In the genomic region with DNA sequence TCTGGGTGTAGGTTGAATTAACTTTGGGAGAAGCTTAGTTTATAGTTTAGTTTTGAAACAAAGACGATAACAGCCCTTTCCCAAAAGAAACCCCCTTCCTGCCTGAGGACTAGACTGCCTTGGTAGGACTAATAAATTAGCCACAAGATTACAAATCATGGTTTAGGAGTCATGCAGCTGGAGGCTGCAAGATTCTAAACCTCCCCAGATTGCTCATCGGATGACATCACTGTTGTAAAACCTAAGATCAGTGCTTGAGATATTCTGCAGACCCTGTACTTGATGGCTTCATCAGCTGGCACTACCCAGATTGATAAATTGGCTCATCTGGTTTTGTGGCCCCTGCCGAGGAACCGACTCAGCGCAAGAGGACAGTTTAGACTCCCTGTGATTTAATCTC, we compare ENCODE assay signal across 20 cellular contexts. TPM values are rescaled to one million over a fixed set of nuclear protein-coding genes. Genes with fewer than 3 reads are reported as not detected.
DNase-seq lines count a peak whose midpoint lies in the region; ATAC-seq and TF ChIP-seq lines count a peak whose summit lies in the region.
"Had no signal": no experiment of that assay in that cellular context is flagged by ENCODE, and none has a peak within 500 bp of the region (broad histone marks: within the 10 kb centered on the region; RNA-seq: fewer than 3 reads in every experiment).

No MANE protein-coding gene starts in this region.

- ATAC-seq in HG02642 (IDR thresholded peaks at IDR 0.05; ENCODE audit: poor library complexity, unreplicated experiment): no peak
- ATAC-seq in CD4-positive, alpha-beta T cell (ENCODE audit: poor library complexity): no peak
- ATAC-seq: gastroesophageal sphincter had no signal

- H3K4me3 ChIP-seq in AG04450 (ENCODE audit: low read depth, low read length): no peak overlapping the region
- H3K4me3 ChIP-seq in HEK293 (ENCODE audit: low read depth, low read length): no peak overlapping the region
- H3K4me3 ChIP-seq in fibroblast of the aortic adventitia (ENCODE audit: low read depth, low read length): no peak overlapping the region
- no peak overlapping the region for H3K4me3 ChIP-seq in tibial nerve
- H3K4me3 ChIP-seq: gastroesophageal sphincter, sigmoid colon, SK-N-MC had no signal

- POLR2A ChIA-PET in AG04450 (lab: Yijun Ruan, JAX): no interaction called here
- POLR2A ChIA-PET in HEK293 (lab: Yijun Ruan, JAX): no interaction called here
- POLR2A ChIA-PET in RWPE1 (lab: Yijun Ruan, JAX; ENCODE audit: low non-redundant PET): no interaction called here
- POLR2A ChIA-PET in CD4-positive, alpha-beta T cell (lab: Charles Lee): no interaction called here

- H3K27ac ChIP-seq in AG04450 (ENCODE audit: low read depth, low read length): peak overlapping the region; percentile 43
- H3K27ac ChIP-seq in HEK293 (ENCODE audit: extremely low read depth, low read depth, low read length): no peak overlapping the region
- H3K27ac ChIP-seq in RWPE1: no peak overlapping the region
- no peak overlapping the region for H3K27ac ChIP-seq in CD4-positive, alpha-beta T cell (ENCODE audit: low read depth, low read length)
- no peak overlapping the region for H3K27ac ChIP-seq in tibial nerve
- H3K27ac ChIP-seq: gastroesophageal sphincter, sigmoid colon, SK-N-MC, VCaP had no signal

- no peak for TF ChIP-seq CTCF in AG04450 (IDR thresholded peaks at IDR 0.05; ENCODE audit: low read depth, low read length)
- no peak for TF ChIP-seq CTCF in HEK293 (tag by site-specific recombination; IDR thresholded peaks at IDR 0.05)
- TF ChIP-seq CTCF in RWPE1 (conservative IDR thresholded peaks at IDR 0.05; ENCODE audit: low read depth): no peak
- TF ChIP-seq CTCF in fibroblast of the aortic adventitia (IDR thresholded peaks at IDR 0.05; ENCODE audit: insufficient read depth, low read length): no peak
- no peak for TF ChIP-seq CTCF in CD4-positive, alpha-beta T cell (IDR thresholded peaks at IDR 0.05)
- TF ChIP-seq CTCF in tibial nerve (IDR thresholded peaks at IDR 0.05): no peak

- H3K9me3 ChIP-seq in AG04450 (ENCODE audit: control insufficient read depth, insufficient read depth, low read length) (no peaks in the 10 kb centered on the region), HEK293 (ENCODE audit: control insufficient read depth, insufficient read depth, low read depth, low read length) (no peaks in the 10 kb centered on the region), tibial nerve (no peaks in the 10 kb centered on the region)
- no peaks in the 10 kb centered on the region for H3K9me3 ChIP-seq in CD4-positive, alpha-beta T cell (ENCODE audit: control insufficient read depth, low read length)
- H3K9me3 ChIP-seq: BE2C, gastroesophageal sphincter, sigmoid colon had no signal

- H3K27me3 Mint-ChIP-seq in CD4-positive, alpha-beta T cell: peaks cover 58% of the 10 kb centered on the region

- H3K9me3 Mint-ChIP-seq in CD4-positive, alpha-beta T cell: no peaks in the 10 kb centered on the region
- H3K9me3 Mint-ChIP-seq: memory B cell had no signal

- H3K36me3 Mint-ChIP-seq in CD4-positive, alpha-beta T cell (ENCODE audit: low read depth): no peaks in the 10 kb centered on the region
- H3K36me3 Mint-ChIP-seq: brain, memory B cell had no signal

- no peaks in the 10 kb centered on the region for H3K4me1 Mint-ChIP-seq in CD4-positive, alpha-beta T cell (ENCODE audit: low read depth)
- H3K4me1 Mint-ChIP-seq: memory B cell had no signal

- CTCF ChIA-PET in AG04450 (lab: Charles Lee): interaction anchor here (0.6 to 1.3 kb wide), 4 partner anchors 10 to 544 kb away, joined by 3 to 7 read pairs (median 4); no protein-coding TSS in a partner anchor
- CTCF ChIA-PET in HEK293 (lab: Yijun Ruan, JAX): interaction anchor here (0.8 kb wide), 1 partner anchor 30 kb away, joined by 3 read pairs; no protein-coding TSS in a partner anchor
- CTCF ChIA-PET in RWPE1 (lab: Yijun Ruan, JAX): interaction anchor here (1.0 kb wide), 1 partner anchor 10 kb away, joined by 3 read pairs; no protein-coding TSS in a partner anchor
- CTCF ChIA-PET in CD4-positive, alpha-beta T cell (lab: Charles Lee): no interaction called here

- intact Hi-C loops in CD4-positive, alpha-beta T cell (cut with DNase I, micrococcal nuclease): no loop called here

- no peak for TF ChIP-seq EP300 in tibial nerve (IDR thresholded peaks at IDR 0.05)

- WGBS in tibial nerve, 2 donors: 70 to 78% methylated on average over 5 of the region's 5 CpGs

- H3K4me3 Mint-ChIP-seq in CD4-positive, alpha-beta T cell: no peak overlapping the region
- H3K4me3 Mint-ChIP-seq: brain, memory B cell had no signal

- DNase-seq in AG04450 (ENCODE audit: low read depth, low spot score): peak; percentile 42
- peak; percentile 11 for DNase-seq in RWPE1 (ENCODE audit: low spot score)
- peak; percentile 38 for DNase-seq in fibroblast of the aortic adventitia (ENCODE audit: low read depth)
- no peak for DNase-seq in CD4-positive, alpha-beta T cell
- no peak for DNase-seq in activated CD4-positive, alpha-beta T cell treated with anti-CD3 and anti-CD28 coated beads, Interleukin-2, amount 50 U/mL, for 1 hour
- DNase-seq in tibial nerve (ENCODE audit: low spot score in 2 of 2): no peak
- DNase-seq: activated gamma-delta T cell; BE2C; DND-41; effector CD8-positive, alpha-beta T cell; NCI-H1092 treated with DMSO at 0.1 percent for 48 hours; sigmoid colon; stimulated activated naive CD4-positive, alpha-beta T cell treated with Interleukin-2 at 50 U/mL for 16 hours had no signal

- no peaks in the 10 kb centered on the region for H3K27me3 ChIP-seq in AG04450 (ENCODE audit: control insufficient read depth, insufficient read depth, low read length)
- H3K27me3 ChIP-seq in CD4-positive, alpha-beta T cell (ENCODE audit: control insufficient read depth, insufficient read depth, low read length): peaks cover 17% of the 10 kb centered on the region
- peaks cover 0 to 13% of the 10 kb centered on the region in 2 donors for H3K27me3 ChIP-seq in tibial nerve
- H3K27me3 ChIP-seq: BE2C had no signal

- no peak overlapping the region for H3K27ac Mint-ChIP-seq in CD4-positive, alpha-beta T cell
- H3K27ac Mint-ChIP-seq: brain, memory B cell had no signal

- TF ChIP-seq POLR2A in tibial nerve (IDR thresholded peaks at IDR 0.05): no peak

- H3K36me3 ChIP-seq in HEK293 (ENCODE audit: control insufficient read depth in 2 of 2, insufficient read depth in 1 of 2, low read length in 2 of 2) (no peaks in the 10 kb centered on the region), tibial nerve (no peaks in the 10 kb centered on the region)
- H3K36me3 ChIP-seq: BE2C, gastroesophageal sphincter, sigmoid colon had no signal

- H3K4me1 ChIP-seq in HEK293 (ENCODE audit: control insufficient read depth, insufficient read depth, low read length): no peaks in the 10 kb centered on the region
- peaks cover 0 to 12% (median 0%) of the 10 kb centered on the region in 4 donors for H3K4me1 ChIP-seq in tibial nerve
- H3K4me1 ChIP-seq: BE2C had no signal

TF ChIP-seq in HEK293, 187 proteins besides CTCF, POLR2A, EP300 and RAD21 (continues in another document):
- no peak for TF ChIP-seq ZNF571 (tag by site-specific recombination; IDR thresholded peaks at IDR 0.05)
- no peak for TF ChIP-seq ZNF311 (tag by site-specific recombination; IDR thresholded peaks at IDR 0.05; ENCODE audit: borderline replicate concordance)
- no peak for TF ChIP-seq ZBTB48 (tag by site-specific recombination; IDR thresholded peaks at IDR 0.05)
- peak; percentile 56 for TF ChIP-seq ZBTB21 (tag by site-specific recombination; IDR thresholded peaks at IDR 0.05)
- TF ChIP-seq, protein P1, sequence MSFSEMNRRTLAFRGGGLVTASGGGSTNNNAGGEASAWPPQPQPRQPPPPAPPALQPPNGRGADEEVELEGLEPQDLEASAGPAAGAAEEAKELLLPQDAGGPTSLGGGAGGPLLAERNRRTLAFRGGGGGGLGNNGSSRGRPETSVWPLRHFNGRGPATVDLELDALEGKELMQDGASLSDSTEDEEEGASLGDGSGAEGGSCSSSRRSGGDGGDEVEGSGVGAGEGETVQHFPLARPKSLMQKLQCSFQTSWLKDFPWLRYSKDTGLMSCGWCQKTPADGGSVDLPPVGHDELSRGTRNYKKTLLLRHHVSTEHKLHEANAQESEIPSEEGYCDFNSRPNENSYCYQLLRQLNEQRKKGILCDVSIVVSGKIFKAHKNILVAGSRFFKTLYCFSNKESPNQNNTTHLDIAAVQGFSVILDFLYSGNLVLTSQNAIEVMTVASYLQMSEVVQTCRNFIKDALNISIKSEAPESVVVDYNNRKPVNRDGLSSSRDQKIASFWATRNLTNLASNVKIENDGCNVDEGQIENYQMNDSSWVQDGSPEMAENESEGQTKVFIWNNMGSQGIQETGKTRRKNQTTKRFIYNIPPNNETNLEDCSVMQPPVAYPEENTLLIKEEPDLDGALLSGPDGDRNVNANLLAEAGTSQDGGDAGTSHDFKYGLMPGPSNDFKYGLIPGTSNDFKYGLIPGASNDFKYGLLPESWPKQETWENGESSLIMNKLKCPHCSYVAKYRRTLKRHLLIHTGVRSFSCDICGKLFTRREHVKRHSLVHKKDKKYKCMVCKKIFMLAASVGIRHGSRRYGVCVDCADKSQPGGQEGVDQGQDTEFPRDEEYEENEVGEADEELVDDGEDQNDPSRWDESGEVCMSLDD (tag by site-specific recombination; IDR thresholded peaks at IDR 0.05): no peak
- no peak for TF ChIP-seq MZF1 (tag by site-specific recombination; IDR thresholded peaks at IDR 0.05; ENCODE audit: borderline replicate concordance)
- no peak for TF ChIP-seq ZNF670 (tag by site-specific recombination; IDR thresholded peaks at IDR 0.05; ENCODE audit: low read depth)
- no peak for TF ChIP-seq ZFP41 (tag by site-specific recombination; IDR thresholded peaks at IDR 0.05; ENCODE audit: borderline replicate concordance)

RNA-seq across cellular contexts. Expression of a gene that starts 35.9 kb away (rescaled TPM):
- 19.7 and 24.8 TPM in 2 replicates for polyA plus RNA-seq in AG04450 (2011; rRNA removed)
- 6.0 and 8.0 TPM in 2 replicates for polyA minus RNA-seq in AG04450 (2011; rRNA and poly(A)+ RNA removed)
- 14.0 and 48.5 TPM in 2 replicates for total RNA-seq in fibroblast of the aortic adventitia (ENCODE audit: low replicate concordance)
- total RNA-seq in CD4-positive, alpha-beta T cell: 10 to 100 TPM; 48.0 to 51.2 TPM
- 10 to 100 TPM; 41.2 to 53.8 (median 49.3) TPM for total RNA-seq in tibial nerve

RNA-seq across cellular contexts. Expression of a gene that starts 36.2 kb away (rescaled TPM):
- polyA plus RNA-seq in AG04450 (2011; rRNA removed): not detected in 2 replicates
- not detected in 2 replicates for polyA minus RNA-seq in AG04450 (2011; rRNA and poly(A)+ RNA removed)
- not detected in 2 replicates for total RNA-seq in fibroblast of the aortic adventitia (ENCODE audit: low replicate concordance)
- total RNA-seq in CD4-positive, alpha-beta T cell: under 1 TPM in 1 of 2 experiments, not detected in 1; 0.14 TPM
- 1 to 10 TPM in 1 of 4 donors, not detected in 3; 2.0 TPM for total RNA-seq in tibial nerve
- total RNA-seq: gastroesophageal sphincter had no signal

Comparison
In these comparisons a context has a peak if more than half of its experiments do, and no peak if none do; other contexts are left out.
1. DNase-seq: peak in AG04450 (single experiment), RWPE1 (single experiment) and fibroblast of the aortic adventitia (single experiment); none in CD4-positive, alpha-beta T cell (0 of 10), activated CD4-positive, alpha-beta T cell treated with anti-CD3 and anti-CD28 coated beads, Interleukin-2, amount 50 U/mL, for 1 hour (single experiment) and tibial nerve (0 of 2).